ENCODE assay signal across 13 cellular contexts in genomic region chr15:66004618-66005262, GRCh38.
DNase-seq lines count a peak whose midpoint lies in the region; ATAC-seq and TF ChIP-seq lines count a peak whose summit lies in the region.
"Had no signal": no experiment of that assay in that cellular context is flagged by ENCODE, and none has a peak within 500 bp of the region (broad histone marks: within the 10 kb centered on the region; RNA-seq: fewer than 3 reads in every experiment).

No MANE protein-coding gene starts in this region.

- no peaks in the 10 kb centered on the region for H3K36me3 Mint-ChIP-seq in MCF 10A (ENCODE audit: insufficient read depth, unreplicated experiment)
- H3K36me3 Mint-ChIP-seq: naive B cell had no signal

- H3K9me3 ChIP-seq in breast epithelium (no peaks in the 10 kb centered on the region), upper lobe of right lung (no peaks in the 10 kb centered on the region), Peyer's patch (no peaks in the 10 kb centered on the region)

- H3K36me3 ChIP-seq in breast epithelium: no peaks in the 10 kb centered on the region
- H3K36me3 ChIP-seq in upper lobe of right lung: no peaks in the 10 kb centered on the region
- H3K36me3 ChIP-seq in Peyer's patch: no peaks in the 10 kb centered on the region

- ATAC-seq in upper lobe of right lung: peak; percentile 21
- ATAC-seq in GM21529 (IDR thresholded peaks at IDR 0.05; ENCODE audit: unreplicated experiment): no peak

- no peaks in the 10 kb centered on the region for H3K9me3 Mint-ChIP-seq in MCF 10A (ENCODE audit: unreplicated experiment)
- H3K9me3 Mint-ChIP-seq: naive B cell had no signal

- H3K4me1 Mint-ChIP-seq in MCF 10A (ENCODE audit: insufficient read depth, unreplicated experiment): peaks cover 4% of the 10 kb centered on the region
- H3K4me1 Mint-ChIP-seq: naive B cell had no signal

- no peak overlapping the region for H3K4me3 ChIP-seq in breast epithelium
- H3K4me3 ChIP-seq in upper lobe of right lung: no peak overlapping the region
- H3K4me3 ChIP-seq in Peyer's patch: no peak overlapping the region

- POLR2A ChIA-PET in MCF 10A (lab: Yijun Ruan, JAX): no interaction called here

- H3K4me3 Mint-ChIP-seq in MCF 10A (ENCODE audit: unreplicated experiment): no peak overlapping the region
- H3K4me3 Mint-ChIP-seq: naive B cell had no signal

- CTCF ChIA-PET in MCF 10A (lab: Yijun Ruan, JAX): no interaction called here

- no peaks in the 10 kb centered on the region for H3K4me1 ChIP-seq in breast epithelium
- H3K4me1 ChIP-seq in upper lobe of right lung: no peaks in the 10 kb centered on the region
- peaks cover 0 to 6% (median 0%) of the 10 kb centered on the region in 4 donors for H3K4me1 ChIP-seq in Peyer's patch

- peaks cover 45% of the 10 kb centered on the region for H3K27me3 Mint-ChIP-seq in MCF 10A (ENCODE audit: insufficient read depth, unreplicated experiment)

- H3K27ac ChIP-seq in breast epithelium (no peak overlapping the region), upper lobe of right lung (no peak overlapping the region), Peyer's patch (no peak overlapping the region)
- H3K27ac ChIP-seq: C4-2B, epithelial cell of prostate, HL-60 had no signal

- BruUV-seq in MCF 10A (replicated peaks; lab: Mats Ljungman, UMichigan): no TSS peak

- H3K27me3 ChIP-seq in breast epithelium: peaks cover 0 to 24% of the 10 kb centered on the region in 2 donors
- peaks cover 8% of the 10 kb centered on the region for H3K27me3 ChIP-seq in upper lobe of right lung
- H3K27me3 ChIP-seq in Peyer's patch: no peaks in the 10 kb centered on the region

- TF ChIP-seq CTCF in MCF 10A (IDR thresholded peaks at IDR 0.05; ENCODE audit: unreplicated experiment) (no peak), breast epithelium (IDR thresholded peaks at IDR 0.05) (no peak), upper lobe of right lung (IDR thresholded peaks at IDR 0.05) (no peak), Peyer's patch (IDR thresholded peaks at IDR 0.05) (no peak)

- TF ChIP-seq POLR2A in breast epithelium (IDR thresholded peaks at IDR 0.05) (no peak), erythroblast (IDR thresholded peaks at IDR 0.05; ENCODE audit: low read length) (no peak), Peyer's patch (IDR thresholded peaks at IDR 0.05) (no peak)

- DNase-seq in MCF 10A (ENCODE audit: unreplicated experiment) (peak; percentile 50), breast epithelium (ENCODE audit: low spot score in 2 of 2) (no peak), erythroblast (lab: John Stamatoyannopoulos, UW) (peak; percentile 32 to 40), upper lobe of right lung (no peak), occipital lobe (lab: John Stamatoyannopoulos, UW) (no peak), Peyer's patch (no peak)
- DNase-seq: activated CD8-positive, alpha-beta memory T cell treated with anti-CD3 and anti-CD28 coated beads, Interleukin-2, amount 50 U/mL, for 48 hours; naive B cell had no signal

- intact Hi-C loops in MCF 10A (cut with micrococcal nuclease): loop anchor here (2.0 kb wide), 1 partner anchor 52 kb away; no protein-coding TSS in a partner anchor
- intact Hi-C loops in breast epithelium (cut with DNase I; ENCODE audit: low total_unique reads): no loop called here
- intact Hi-C loops in upper lobe of right lung (cut with DNase I): no loop called here

- no peak overlapping the region for H3K27ac Mint-ChIP-seq in MCF 10A (ENCODE audit: low read depth, unreplicated experiment)
- H3K27ac Mint-ChIP-seq: naive B cell had no signal

TF ChIP-seq in PFSK-1, 5 proteins besides CTCF, POLR2A, EP300 and RAD21:
- TF ChIP-seq POLR2AphosphoS5 (IDR thresholded peaks at IDR 0.05; ENCODE audit: low read depth, low read length): no peak
- peak; percentile 96 to 98 for TF ChIP-seq REST (IDR thresholded peaks at IDR 0.05; ENCODE audit: insufficient read depth in 1 of 2, low read depth in 2 of 2, low read length in 2 of 2)

Comparison
In these comparisons a context has a peak if more than half of its experiments do, and no peak if none do; other contexts are left out.
1. DNase-seq: peak in MCF 10A (single experiment) and erythroblast (2 of 2); none in breast epithelium (0 of 2), upper lobe of right lung (single experiment), occipital lobe (single experiment) and Peyer's patch (0 of 3).